ENCODE assay signal across 9 cellular contexts in genomic region chr7:130888017-130888371, GRCh38.
A peak's percentile ranks its signal among the peaks of the same experiment; 100 is the strongest.
DNase-seq lines count a peak whose midpoint lies in the region; ATAC-seq, FAIRE-seq and TF ChIP-seq lines count a peak whose summit lies in the region.
"Had no signal": no experiment of that assay in that cellular context is flagged by ENCODE, and none has a peak within 500 bp of the region (broad histone marks: within the 10 kb centered on the region; RNA-seq: fewer than 3 reads in every experiment).

No MANE protein-coding gene starts in this region.

- H3K4me1 ChIP-seq in ACC112 (ENCODE audit: control insufficient read depth, insufficient read depth, low read length, unreplicated experiment), result peaks cover 90% of the 10 kb centered on the region
- peaks cover 90 to 97% of the 10 kb centered on the region in 2 experiments for H3K4me1 ChIP-seq in HCT116 (ENCODE audit: control insufficient read depth in 1 of 2, insufficient read depth in 2 of 2, low read length in 2 of 2)
- H3K4me1 ChIP-seq in astrocyte (ENCODE audit: insufficient read depth, low read length), result peaks cover 73% of the 10 kb centered on the region
- no peaks in the 10 kb centered on the region for H3K4me1 ChIP-seq in mesendoderm (ENCODE audit: control insufficient read depth, low read depth, low read length)

- peak overlapping the region; percentile 66 for H3K9ac ChIP-seq in HCT116 (ENCODE audit: low read length)
- H3K9ac ChIP-seq in astrocyte (ENCODE audit: low read length), result peak overlapping the region; percentile 84
- no peak overlapping the region for H3K9ac ChIP-seq in mesendoderm (ENCODE audit: low read length)

- H3K4me2 ChIP-seq in HCT116 (ENCODE audit: low read length), result peak overlapping the region; percentile 52
- peak overlapping the region; percentile 83 for H3K4me2 ChIP-seq in astrocyte (ENCODE audit: low read length)
- H3K4me2 ChIP-seq in mesendoderm (ENCODE audit: low read length), result no peak overlapping the region

- H3K36me3 Mint-ChIP-seq in astrocyte (ENCODE audit: low read depth, unreplicated experiment) (peaks cover 20% of the 10 kb centered on the region), memory B cell (peaks cover 23% of the 10 kb centered on the region)

- no peak overlapping the region for H2AK5ac ChIP-seq in mesendoderm (ENCODE audit: low read length)

- H2AFZ ChIP-seq in ACC112 (ENCODE audit: low read length, unreplicated experiment), result no peak overlapping the region
- no peak overlapping the region for H2AFZ ChIP-seq in HCT116 (ENCODE audit: low read depth, low read length, poor library complexity, severe bottlenecking)
- H2AFZ ChIP-seq in astrocyte (ENCODE audit: low read depth, low read length), result no peak overlapping the region

- POLR2A ChIA-PET in HCT116 (lab: Charles Lee), result interaction anchor here (1.0 to 13.2 kb wide), 5 partner anchors 9 to 73 kb away, joined by 3 to 227 read pairs (median 4); no protein-coding TSS in a partner anchor

- no peak overlapping the region for H2BK15ac ChIP-seq in mesendoderm (replicated peaks; ENCODE audit: low read depth)

- intact Hi-C loops in HCT116 (cut with micrococcal nuclease), result no loop called here

- no peak overlapping the region for H3K4ac ChIP-seq in mesendoderm (ENCODE audit: low read depth, low read length)

- no peak for FAIRE-seq in astrocyte (lab: Jason Lieb, UNC)
- FAIRE-seq: bronchial epithelial cell had no signal

- H3K4me3 ChIP-seq in ACC112 (ENCODE audit: low read depth, low read length) (peak overlapping the region; percentile 35; the same call in 1 of the 2 replicates), HCT116 (replicated peaks in 1 of 2; ENCODE audit: low read depth in 1 of 2, low read length in 2 of 2) (no peak overlapping the region), astrocyte (ENCODE audit: insufficient read depth, low read depth, low read length) (peak overlapping the region; percentile 30), mesendoderm (ENCODE audit: low read length) (no peak overlapping the region)

- H3K27me3 Mint-ChIP-seq in astrocyte (ENCODE audit: low read depth, unreplicated experiment), result no peaks in the 10 kb centered on the region
- no peaks in the 10 kb centered on the region for H3K27me3 Mint-ChIP-seq in memory B cell

- DNase-seq in HCT116 (ENCODE audit: low read depth, low spot score) (no peak), astrocyte (ENCODE audit: low read depth) (no peak), memory B cell (ENCODE audit: low spot score in 2 of 2) (no peak), NCI-H2081 treated with DMSO at 0.1 percent for 48 hours (lab: John Stamatoyannopoulos, UW) (no peak), mesendoderm (no peak)

- no peaks in the 10 kb centered on the region for H3K9me2 ChIP-seq in HCT116 (ENCODE audit: insufficient read depth)

- no peak overlapping the region for H3K18ac ChIP-seq in mesendoderm (ENCODE audit: low read length)

- H2BK120ac ChIP-seq in mesendoderm (ENCODE audit: low read depth, low read length), result no peak overlapping the region

- no peak overlapping the region for H3K56ac ChIP-seq in mesendoderm (ENCODE audit: low read length)

- H4K8ac ChIP-seq in mesendoderm (ENCODE audit: low read depth, low read length), result no peak overlapping the region

- peaks cover 71% of the 10 kb centered on the region for H3K4me1 Mint-ChIP-seq in astrocyte (ENCODE audit: low read depth, unreplicated experiment)
- H3K4me1 Mint-ChIP-seq in memory B cell, result peaks cover 5% of the 10 kb centered on the region

- H4K20me1 ChIP-seq in HCT116 (ENCODE audit: insufficient read depth), result no peaks in the 10 kb centered on the region
- peaks cover 58% of the 10 kb centered on the region for H4K20me1 ChIP-seq in astrocyte (ENCODE audit: insufficient read depth, low read length)

- TF ChIP-seq RAD21 in HCT116 (IDR thresholded peaks at IDR 0.05; ENCODE audit: low read depth), result no peak

- ATAC-seq in HCT116 (peak; percentile 43), memory B cell (ENCODE audit: low read depth) (no peak), HG02884 (IDR thresholded peaks at IDR 0.05; ENCODE audit: unreplicated experiment) (no peak), HG02610 (IDR thresholded peaks at IDR 0.05; ENCODE audit: unreplicated experiment) (no peak)

- H3K79me2 ChIP-seq in ACC112 (ENCODE audit: control insufficient read depth, insufficient read depth, low read length, unreplicated experiment), result peaks cover 84% of the 10 kb centered on the region
- H3K79me2 ChIP-seq in HCT116 (ENCODE audit: insufficient read depth, low read length), result peaks cover 96% of the 10 kb centered on the region
- H3K79me2 ChIP-seq in astrocyte (ENCODE audit: insufficient read depth, low read length), result peaks cover 94% of the 10 kb centered on the region
- H3K79me2 ChIP-seq in mesendoderm (ENCODE audit: control insufficient read depth, insufficient read depth, low read length), result no peaks in the 10 kb centered on the region

- CTCF ChIA-PET in HCT116 (lab: Charles Lee), result interaction anchor here (0.9 to 4.7 kb wide), 2 partner anchors 9 to 11 kb away, joined by 3 to 32 read pairs; no protein-coding TSS in a partner anchor

- no TSS peak for BruUV-seq in HCT116 (replicated peaks; lab: Mats Ljungman, UMichigan)

- no peaks in the 10 kb centered on the region for H3K9me3 Mint-ChIP-seq in astrocyte (ENCODE audit: unreplicated experiment)
- no peaks in the 10 kb centered on the region for H3K9me3 Mint-ChIP-seq in memory B cell

- no peak for TF ChIP-seq POLR2A in HCT116 (IDR thresholded peaks at IDR 0.05; ENCODE audit: borderline replicate concordance, extremely low read depth, insufficient read depth, insufficient read length)

- WGBS in mesendoderm (ENCODE audit: extremely low coverage, insufficient coverage, low lambda C conversion rate), result no CpG with 5 or more reads among the region's 11 CpGs

- H3K36me3 ChIP-seq in ACC112 (ENCODE audit: insufficient read depth, low read length), result peaks cover 38% of the 10 kb centered on the region
- peaks cover 8 to 59% of the 10 kb centered on the region in 2 experiments for H3K36me3 ChIP-seq in HCT116 (ENCODE audit: control insufficient read depth in 1 of 2, insufficient read depth in 2 of 2, low read length in 2 of 2)
- H3K36me3 ChIP-seq in astrocyte (ENCODE audit: insufficient read depth, low read length), result peaks cover 63% of the 10 kb centered on the region
- no peaks in the 10 kb centered on the region for H3K36me3 ChIP-seq in mesendoderm (ENCODE audit: control insufficient read depth, insufficient read depth, low read length)

- H3K27me3 ChIP-seq in ACC112 (ENCODE audit: insufficient read depth, low read length) (no peaks in the 10 kb centered on the region), HCT116 (ENCODE audit: insufficient read depth, low read length) (no peaks in the 10 kb centered on the region), astrocyte (ENCODE audit: insufficient read depth, low read length) (no peaks in the 10 kb centered on the region), mesendoderm (ENCODE audit: insufficient read depth, low read length, poor library complexity) (no peaks in the 10 kb centered on the region)

- TF ChIP-seq CTCF in HCT116 (IDR thresholded peaks at IDR 0.05 in 2 of 3, conservative IDR thresholded peaks at IDR 0.05 in 1 of 3; ENCODE audit: borderline replicate concordance in 1 of 3, insufficient read depth in 1 of 3, low read depth in 2 of 3, low read length in 2 of 3), result no peak
- no peak for TF ChIP-seq CTCF in astrocyte (IDR thresholded peaks at IDR 0.05; ENCODE audit: insufficient read depth, low read depth, low read length)

- peak overlapping the region; percentile 74 for H3K4me3 Mint-ChIP-seq in astrocyte (ENCODE audit: unreplicated experiment)
- H3K4me3 Mint-ChIP-seq in memory B cell, result no peak overlapping the region

- H3K79me1 ChIP-seq in mesendoderm (ENCODE audit: low read length), result no peaks in the 10 kb centered on the region

- no peak overlapping the region for H2BK5ac ChIP-seq in mesendoderm (ENCODE audit: low read length)

- peak overlapping the region; percentile 98 for H3K27ac Mint-ChIP-seq in astrocyte (ENCODE audit: unreplicated experiment)
- peak overlapping the region; percentile 75 for H3K27ac Mint-ChIP-seq in memory B cell

- RAD21 ChIA-PET in HCT116 (lab: Charles Lee; ENCODE audit: low non-redundant PET in 1 of 2, low total read pairs in 2 of 2, uncharacterized antibody in 2 of 2, unreplicated experiment in 2 of 2), result interaction anchor here in 1 of 2 experiments (1.0 kb wide), 1 partner anchor 9 kb away, joined by 3 read pairs; no protein-coding TSS in a partner anchor

- H3K9me3 ChIP-seq in HCT116 (ENCODE audit: control insufficient read depth in 1 of 2, insufficient read depth in 1 of 2, low read depth in 1 of 2, low read length in 2 of 2) (no peaks in the 10 kb centered on the region), astrocyte (ENCODE audit: insufficient read depth, low read depth, low read length) (no peaks in the 10 kb centered on the region)

- H4K5ac ChIP-seq in mesendoderm (ENCODE audit: low read length), result no peak overlapping the region

- H3K23ac ChIP-seq in mesendoderm (ENCODE audit: low read length), result no peak overlapping the region

- H3K27ac ChIP-seq in ACC112 (ENCODE audit: low read depth, low read length) (peak overlapping the region; percentile 99), HCT116 (ENCODE audit: low read depth, low read length) (peak overlapping the region; percentile 100), astrocyte (ENCODE audit: low read depth, low read length) (peak overlapping the region; percentile 96), mesendoderm (ENCODE audit: low read depth, low read length) (no peak overlapping the region)

TF ChIP-seq in HCT116, 20 proteins besides CTCF, POLR2A, EP300 and RAD21:
- TF ChIP-seq TCF7L2 (IDR thresholded peaks at IDR 0.05; ENCODE audit: borderline replicate concordance, extremely low read depth, insufficient read depth, insufficient read length), result peak; percentile 17
- no peak for TF ChIP-seq MAX (IDR thresholded peaks at IDR 0.05)

Comparison
In these comparisons a context has a peak if more than half of its experiments do, and no peak if none do; other contexts are left out.
1. H3K4me3 ChIP-seq: peak in ACC112 (single experiment) and astrocyte (single experiment); none in HCT116 (0 of 2) and mesendoderm (single experiment).